Comparison of ENCODE assay signal across 22 cellular contexts in the genomic region with DNA sequence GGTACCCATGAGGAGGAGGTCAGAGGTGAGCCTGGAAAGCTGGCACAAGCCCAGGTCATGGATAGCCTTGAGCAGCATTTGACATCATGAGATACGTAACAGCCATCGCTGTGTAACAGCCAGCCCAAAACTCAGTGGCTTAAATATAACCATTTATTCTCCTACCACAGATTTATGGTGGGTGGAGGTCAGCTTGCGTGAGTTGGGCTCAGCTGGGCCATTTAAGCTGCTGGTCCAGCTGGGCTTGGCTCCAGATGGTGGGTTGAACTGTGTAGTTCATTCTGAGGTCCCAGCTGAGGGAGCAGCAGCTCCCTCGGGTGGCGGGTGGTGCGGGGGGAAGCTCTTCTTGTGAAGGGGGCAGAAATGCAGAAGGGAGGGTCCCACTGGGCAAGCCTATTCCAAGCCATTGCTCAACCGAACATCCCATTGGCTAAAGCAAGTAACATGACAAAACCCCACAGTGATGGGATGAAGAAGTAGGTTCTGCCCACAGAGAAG.
"Had no signal": no experiment of that assay in that cellular context is flagged by ENCODE, and none has a peak within 500 bp of the region (broad histone marks: within the 10 kb centered on the region; RNA-seq: fewer than 3 reads in every experiment).

No MANE protein-coding gene starts in this region.

- H3K36me3 Mint-ChIP-seq: activated naive CD8-positive, alpha-beta T cell treated with anti-CD3 and anti-CD28 coated beads for 36 hours; mesothelial cell of epicardium; naive thymus-derived CD8-positive, alpha-beta T cell had no signal

- H3K9me3 Mint-ChIP-seq: activated B cell treated with CpG ODN at 0.5 μM for 24 hours; activated naive CD8-positive, alpha-beta T cell treated with anti-CD3 and anti-CD28 coated beads for 36 hours; activated T-cell treated with anti-CD3 and anti-CD28 coated beads, Interleukin-2, amount 50 U/mL, for 4 hours; activated T-helper 2 cell treated with anti-CD3 and anti-CD28 coated beads, Interferon-gamma antibody, Interleukin-2, Interleukin-4, amounts not matched to agents 10 μg/mL and 5 μg/mL and 100 μg/mL, durations not matched to agents 14 hours and 24 hours and 36 hours; effector memory CD8-positive, alpha-beta T cell; mesothelial cell of epicardium; naive thymus-derived CD8-positive, alpha-beta T cell had no signal

- H3K4me3 Mint-ChIP-seq: activated B cell treated with CpG ODN at 0.5 μM for 24 hours; activated naive CD8-positive, alpha-beta T cell treated with anti-CD3 and anti-CD28 coated beads for 36 hours; activated T-cell treated with anti-CD3 and anti-CD28 coated beads, Interleukin-2, amount 50 U/mL, for 4 hours; effector memory CD8-positive, alpha-beta T cell; mesothelial cell of epicardium; naive thymus-derived CD8-positive, alpha-beta T cell had no signal

- H3K4me3 ChIP-seq: colonic mucosa, dorsolateral prefrontal cortex, esophagus squamous epithelium, gastrocnemius medialis had no signal

- DNase-seq: activated B cell treated with CpG ODN at 0.5 μM for 24 hours; activated CD4-positive, alpha-beta T cell treated with anti-CD3 and anti-CD28 coated beads for 4 hours; activated CD4-positive, alpha-beta T cell treated with anti-CD3 and anti-CD28 coated beads, Interleukin-2, amount 50 U/mL, for 48 hours; activated CD8-positive, alpha-beta memory T cell treated with anti-CD3 and anti-CD28 coated beads, Interleukin-2, amount 50 U/mL, for 48 hours; activated naive CD4-positive, alpha-beta T cell treated with Interleukin-2 at 50 U/mL for 16 hours; activated naive CD8-positive, alpha-beta T cell treated with anti-CD3 and anti-CD28 coated beads for 36 hours; activated T-cell treated with anti-CD3 and anti-CD28 coated beads, Interleukin-2, amount 50 U/mL, for 4 hours; amniotic stem cell; colonic mucosa; dorsolateral prefrontal cortex; effector memory CD8-positive, alpha-beta T cell; esophagus squamous epithelium; gastrocnemius medialis; left ventricle myocardium superior; mammary epithelial cell; naive thymus-derived CD8-positive, alpha-beta T cell; stimulated activated CD4-positive, alpha-beta T cell treated with anti-CD3 and anti-CD28 coated beads, Interleukin-4, amount 100 ng/mL, for 1 hour; stimulated activated naive CD8-positive, alpha-beta T cell treated with anti-CD3 and anti-CD28 coated beads, Interleukin-15, Interleukin-2, amounts not matched to agents 100 U/mL and 50 U/mL, for 24 hours; T1000 had no signal

- H3K4me1 ChIP-seq: colonic mucosa, esophagus squamous epithelium, gastrocnemius medialis had no signal

- H3K36me3 ChIP-seq: colonic mucosa, esophagus squamous epithelium, gastrocnemius medialis had no signal

- H3K9me3 ChIP-seq: colonic mucosa, esophagus squamous epithelium, gastrocnemius medialis had no signal

- H3K4me1 Mint-ChIP-seq: activated B cell treated with CpG ODN at 0.5 μM for 24 hours; activated naive CD8-positive, alpha-beta T cell treated with anti-CD3 and anti-CD28 coated beads for 36 hours had no signal

- H3K27ac Mint-ChIP-seq: activated B cell treated with CpG ODN at 0.5 μM for 24 hours; activated naive CD8-positive, alpha-beta T cell treated with anti-CD3 and anti-CD28 coated beads for 36 hours; activated T-helper 2 cell treated with anti-CD3 and anti-CD28 coated beads, Interferon-gamma antibody, Interleukin-2, Interleukin-4, amounts not matched to agents 10 μg/mL and 5 μg/mL and 100 μg/mL, durations not matched to agents 14 hours and 24 hours and 36 hours; effector memory CD8-positive, alpha-beta T cell; mesothelial cell of epicardium; naive thymus-derived CD8-positive, alpha-beta T cell; progenitor cell of endocrine pancreas had no signal

- H3K27ac ChIP-seq: colonic mucosa, dorsolateral prefrontal cortex, esophagus squamous epithelium, gastrocnemius medialis had no signal
